In the genomic region with DNA sequence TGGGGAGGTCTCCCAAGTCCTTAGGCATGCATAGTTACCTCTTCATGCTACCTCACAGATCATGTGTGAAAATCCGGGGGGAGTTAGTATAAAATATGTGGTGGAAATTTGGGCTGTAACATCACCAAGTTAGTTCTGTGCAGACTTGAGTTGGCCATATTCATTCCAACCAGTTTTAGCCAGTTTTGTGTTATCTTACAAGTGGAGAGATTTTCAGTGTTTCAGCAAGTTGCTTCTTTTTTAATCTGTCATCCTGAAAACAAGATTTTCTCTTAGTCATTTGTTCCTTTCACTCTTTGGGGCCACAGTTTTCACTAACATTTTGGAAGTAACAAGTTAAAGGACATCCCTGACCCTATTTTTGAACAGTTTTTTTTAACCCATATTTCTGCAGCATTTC, we compare ENCODE assay signal across 30 cellular contexts. TPM values are rescaled to one million over a fixed set of nuclear protein-coding genes. Genes with fewer than 3 reads are reported as not detected.
"Had no signal": no experiment of that assay in that cellular context is flagged by ENCODE, and none has a peak within 500 bp of the region (broad histone marks: within the 10 kb centered on the region; RNA-seq: fewer than 3 reads in every experiment).

No MANE protein-coding gene starts in this region.

- H3K27me3 ChIP-seq: brain microvascular endothelial cell, esophagus muscularis mucosa, foreskin keratinocyte, heart right ventricle, sigmoid colon, suprapubic skin, tibial artery had no signal

- H3K9me3 ChIP-seq: psoas muscle, suprapubic skin had no signal

- H3K9ac ChIP-seq: parathyroid adenoma had no signal

- H3K4me3 Mint-ChIP-seq: activated B cell treated with CpG ODN at 0.5 μM for 24 hours; activated CD4-positive, alpha-beta memory T cell treated with anti-CD3 and anti-CD28 coated beads, Interleukin-2, amount 10 ng/mL, durations not matched to agents 7 days and 5 days; activated CD8-positive, alpha-beta memory T cell treated with anti-CD3 and anti-CD28 coated beads, Interleukin-2, amount 10 ng/mL, durations not matched to agents 7 days and 5 days; activated naive CD8-positive, alpha-beta T cell treated with anti-CD3 and anti-CD28 coated beads, Interleukin-2, amount 10 ng/mL, durations not matched to agents 7 days and 5 days; naive thymus-derived CD8-positive, alpha-beta T cell; neural crest cell; stimulated activated memory B cell treated with anti-CD40 and anti-IgM and Interleukin-4, amounts not matched to agents 10 μg/mL and 1 μg/mL and 100 μg/mL, for 72 hours; T-helper 2 cell treated with Interferon-gamma antibody and Interleukin-4, amounts not matched to agents 5 μg/mL and 100 μg/mL, for 36 hours had no signal

- DNase-seq: activated B cell treated with CpG ODN at 0.5 μM for 24 hours; activated CD4-positive, alpha-beta memory T cell treated with anti-CD3 and anti-CD28 coated beads, Interleukin-2, amount 10 ng/mL, durations not matched to agents 7 days and 5 days; activated CD8-positive, alpha-beta memory T cell treated with anti-CD3 and anti-CD28 coated beads, Interleukin-2, amount 10 ng/mL, durations not matched to agents 7 days and 5 days; activated naive CD8-positive, alpha-beta T cell treated with anti-CD3 and anti-CD28 coated beads, Interleukin-2, amount 10 ng/mL, durations not matched to agents 7 days and 5 days; amniotic stem cell; brain microvascular endothelial cell; cortex of kidney; foreskin keratinocyte; heart right ventricle; mesenchymal stem cell; naive thymus-derived CD8-positive, alpha-beta T cell; nucleus accumbens; psoas muscle; sigmoid colon; small intestine; stimulated activated CD4-positive, alpha-beta T cell treated with anti-CD3 and anti-CD28 coated beads, Interleukin-4, amount 100 ng/mL, for 24 hours; tibial artery had no signal

- FAIRE-seq: astrocyte, small intestine had no signal

- H3K4me1 ChIP-seq: parathyroid adenoma, sigmoid colon, suprapubic skin had no signal

- H3K27me3 Mint-ChIP-seq: activated B cell treated with CpG ODN at 0.5 μM for 24 hours; activated CD4-positive, alpha-beta memory T cell treated with anti-CD3 and anti-CD28 coated beads, Interleukin-2, amount 10 ng/mL, durations not matched to agents 7 days and 5 days; activated CD8-positive, alpha-beta memory T cell treated with anti-CD3 and anti-CD28 coated beads, Interleukin-2, amount 10 ng/mL, durations not matched to agents 7 days and 5 days; activated naive CD8-positive, alpha-beta T cell treated with anti-CD3 and anti-CD28 coated beads, Interleukin-2, amount 10 ng/mL, durations not matched to agents 7 days and 5 days; naive thymus-derived CD8-positive, alpha-beta T cell; stimulated activated memory B cell treated with anti-CD40 and anti-IgM and Interleukin-4, amounts not matched to agents 10 μg/mL and 1 μg/mL and 100 μg/mL, for 72 hours had no signal

- H3K27ac Mint-ChIP-seq: activated B cell treated with CpG ODN at 0.5 μM for 24 hours; activated CD4-positive, alpha-beta memory T cell treated with anti-CD3 and anti-CD28 coated beads, Interleukin-2, amount 10 ng/mL, durations not matched to agents 7 days and 5 days; activated CD8-positive, alpha-beta memory T cell treated with anti-CD3 and anti-CD28 coated beads, Interleukin-2, amount 10 ng/mL, durations not matched to agents 7 days and 5 days; activated naive CD8-positive, alpha-beta T cell treated with anti-CD3 and anti-CD28 coated beads, Interleukin-2, amount 10 ng/mL, durations not matched to agents 7 days and 5 days; activated T-helper 2 cell treated with anti-CD3 and anti-CD28 coated beads, Interferon-gamma antibody, Interleukin-2, Interleukin-4, amounts not matched to agents 10 μg/mL and 5 μg/mL and 100 μg/mL, durations not matched to agents 14 hours and 24 hours and 36 hours; naive thymus-derived CD8-positive, alpha-beta T cell; stimulated activated memory B cell treated with anti-CD40 and anti-IgM and Interleukin-4, amounts not matched to agents 10 μg/mL and 1 μg/mL and 100 μg/mL, for 72 hours; T-helper 2 cell treated with Interferon-gamma antibody and Interleukin-4, amounts not matched to agents 5 μg/mL and 100 μg/mL, for 36 hours had no signal

- H3K27ac ChIP-seq: brain microvascular endothelial cell, esophagus muscularis mucosa, foreskin keratinocyte, heart right ventricle, parathyroid adenoma, psoas muscle, sigmoid colon, suprapubic skin, tibial artery had no signal

- H3K79me2 ChIP-seq: parathyroid adenoma had no signal

- H2AFZ ChIP-seq: parathyroid adenoma had no signal

- ATAC-seq: activated CD8-positive, alpha-beta memory T cell treated with anti-CD3 and anti-CD28 coated beads, Interleukin-2, amount 10 ng/mL, durations not matched to agents 7 days and 5 days; foreskin keratinocyte; heart right ventricle; naive thymus-derived CD8-positive, alpha-beta T cell; psoas muscle; stimulated activated memory B cell treated with anti-CD40 and anti-IgM and Interleukin-4, amounts not matched to agents 10 μg/mL and 1 μg/mL and 100 μg/mL, for 72 hours had no signal

- H3K4me1 Mint-ChIP-seq: activated B cell treated with CpG ODN at 0.5 μM for 24 hours; naive thymus-derived CD8-positive, alpha-beta T cell had no signal

- H3K4me3 ChIP-seq: esophagus muscularis mucosa, heart right ventricle, psoas muscle, sigmoid colon, suprapubic skin, tibial artery had no signal

RNA-seq across cellular contexts. Expression of a gene that starts 55.1 kb away (rescaled TPM):
- total RNA-seq: activated B cell treated with CpG ODN at 0.5 μM for 24 hours; activated CD4-positive, alpha-beta memory T cell treated with anti-CD3 and anti-CD28 coated beads, Interleukin-2, amount 10 ng/mL, durations not matched to agents 7 days and 5 days; astrocyte; cardiac septum; cerebellum; esophagus muscularis mucosa; foreskin keratinocyte; glomerular endothelial cell; heart right ventricle; kidney epithelial cell; lower leg skin; naive thymus-derived CD8-positive, alpha-beta T cell; neural crest cell; psoas muscle; sigmoid colon; suprapubic skin had no signal
- polyA plus RNA-seq: foreskin keratinocyte; heart right ventricle; naive thymus-derived CD8-positive, alpha-beta T cell; psoas muscle had no signal
